Comparison of ENCODE assay signal across 9 cellular contexts in the genomic region with DNA sequence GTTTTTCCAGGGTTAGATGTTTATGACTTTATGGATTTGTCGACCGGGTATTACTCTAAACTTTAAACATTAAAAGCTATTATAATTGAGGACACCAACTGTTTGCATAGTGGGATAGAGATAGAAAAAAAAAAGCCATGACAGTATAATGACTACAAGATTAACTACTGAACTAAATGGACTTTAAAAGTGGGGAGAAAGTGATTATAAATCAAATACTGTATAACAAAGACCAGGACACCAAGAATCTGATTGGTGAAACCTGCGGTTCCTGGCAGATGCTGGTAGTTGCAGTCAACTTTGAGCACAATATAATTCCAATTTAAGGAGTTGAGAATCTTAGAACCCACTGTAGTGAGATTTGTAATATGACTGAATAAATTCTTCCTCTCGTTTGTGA. TPM values are rescaled to one million over a fixed set of nuclear protein-coding genes. Genes with fewer than 3 reads are reported as not detected.
A peak's percentile ranks its signal among the peaks of the same experiment; 100 is the strongest.
DNase-seq lines count a peak whose midpoint lies in the region; ATAC-seq, FAIRE-seq and TF ChIP-seq lines count a peak whose summit lies in the region.
"Had no signal": no experiment of that assay in that cellular context is flagged by ENCODE, and none has a peak within 500 bp of the region (broad histone marks: within the 10 kb centered on the region; RNA-seq: fewer than 3 reads in every experiment).

No MANE protein-coding gene starts in this region.

- TF ChIP-seq EP300 in SK-N-SH (IDR thresholded peaks at IDR 0.05; ENCODE audit: borderline replicate concordance in 1 of 2, low read depth in 1 of 2, low read length in 1 of 2) (no peak), sigmoid colon (IDR thresholded peaks at IDR 0.05) (no peak)

- TF ChIP-seq CTCF in SK-N-SH (IDR thresholded peaks at IDR 0.05): no peak
- no peak for TF ChIP-seq CTCF in fibroblast of pulmonary artery (IDR thresholded peaks at IDR 0.05; ENCODE audit: low read length, missing control alignments)
- TF ChIP-seq CTCF in sigmoid colon (IDR thresholded peaks at IDR 0.05): no peak

- in situ Hi-C loops in GM23248 (cut with MboI): no loop called here

- intact Hi-C loops in sigmoid colon (cut with DNase I): loop anchor here (5.0 to 10.0 kb wide), 4 partner anchors 32 to 85 kb away; a partner anchor contains a TSS

- H3K79me2 ChIP-seq in GM23248 (ENCODE audit: insufficient read depth): peaks cover 74% of the 10 kb centered on the region
- H3K79me2 ChIP-seq in SK-N-SH (ENCODE audit: insufficient read depth): peaks cover 75% of the 10 kb centered on the region

- H3K4me2 ChIP-seq in GM23248 (ENCODE audit: unreplicated experiment): peak overlapping the region; percentile 99
- H3K4me2 ChIP-seq in SK-N-SH: peak overlapping the region; percentile 67

- H3K27ac ChIP-seq in GM23248 (peak overlapping the region; percentile 17), SK-N-SH (ENCODE audit: low read depth in 2 of 2, low read length in 1 of 2) (peak overlapping the region in 1 of 2 experiments; percentile 8; a peak in 1 of 4 replicates), sigmoid colon (peak overlapping the region in 3 of 4 donors; percentile 95 to 100 (median 97))

- FAIRE-seq in RCC 7860 (lab: Jason Lieb, UNC): no peak

- ATAC-seq in HG02938 (IDR thresholded peaks at IDR 0.05; ENCODE audit: unreplicated experiment): no peak

- H3K9me3 ChIP-seq in GM23248 (ENCODE audit: low read depth) (no peaks in the 10 kb centered on the region), SK-N-SH (no peaks in the 10 kb centered on the region), sigmoid colon (no peaks in the 10 kb centered on the region)

- no peak for TF ChIP-seq POLR2A in sigmoid colon (IDR thresholded peaks at IDR 0.05)

- H3K9me2 ChIP-seq in GM23248 (ENCODE audit: insufficient read depth) (no peaks in the 10 kb centered on the region), SK-N-SH (no peaks in the 10 kb centered on the region)

- H4K20me1 ChIP-seq in GM23248 (ENCODE audit: insufficient read depth) (peaks cover 19% of the 10 kb centered on the region), SK-N-SH (ENCODE audit: insufficient read depth) (peaks cover 68% of the 10 kb centered on the region)

- H3K9ac ChIP-seq in GM23248 (peak overlapping the region; percentile 88), SK-N-SH (peak overlapping the region; percentile 59; the same call in 1 of the 2 replicates)

- WGBS in GM23248 (ENCODE audit: low coverage in 1 of 2, low lambda C conversion rate in 2 of 2, missing lambda C conversion rate in 2 of 2), 2 experiments: 2% methylated on average over 4 of the region's 4 CpGs
- WGBS in SK-N-SH (ENCODE audit: low lambda C conversion rate): 7% methylated on average over 4 of the region's 4 CpGs
- WGBS in sigmoid colon, 2 donors: 3 to 17% methylated on average over 4 of the region's 4 CpGs

- H3F3A ChIP-seq in GM23248 (ENCODE audit: insufficient read depth): peaks cover 26% of the 10 kb centered on the region; the same call in 1 of the 2 replicates
- H3F3A ChIP-seq in SK-N-SH (replicated peaks; ENCODE audit: insufficient read depth): no peaks in the 10 kb centered on the region

- POLR2A ChIA-PET in SK-N-SH (lab: Yijun Ruan, JAX): no interaction called here

- no peak overlapping the region for H2AFZ ChIP-seq in GM23248
- H2AFZ ChIP-seq in SK-N-SH (ENCODE audit: low read depth): no peak overlapping the region

- H3K4me3 ChIP-seq in GM23248: peak overlapping the region; percentile 96
- peak overlapping the region; percentile 86 to 98 for H3K4me3 ChIP-seq in SK-N-SH (ENCODE audit: low read depth in 2 of 2, low read length in 1 of 2)
- peak overlapping the region; percentile 95 for H3K4me3 ChIP-seq in fibroblast of pulmonary artery (replicated peaks; ENCODE audit: low read depth, low read length)
- peak overlapping the region; percentile 92 to 100 (median 96) for H3K4me3 ChIP-seq in sigmoid colon

- H3K27me3 ChIP-seq in GM23248 (replicated peaks; ENCODE audit: insufficient read depth): no peaks in the 10 kb centered on the region
- H3K27me3 ChIP-seq in SK-N-SH (ENCODE audit: insufficient read depth): no peaks in the 10 kb centered on the region
- H3K27me3 ChIP-seq in sigmoid colon: no peaks in the 10 kb centered on the region

- H3K36me3 ChIP-seq in GM23248 (ENCODE audit: low read depth) (no peaks in the 10 kb centered on the region), SK-N-SH (replicated peaks in 1 of 2; ENCODE audit: control insufficient read depth in 1 of 2, insufficient read depth in 2 of 2, low read length in 1 of 2) (peaks cover 0 to 7% of the 10 kb centered on the region in 2 experiments), sigmoid colon (no peaks in the 10 kb centered on the region)

- H3K4me1 ChIP-seq in GM23248 (ENCODE audit: insufficient read depth) (peaks cover 20% of the 10 kb centered on the region), SK-N-SH (ENCODE audit: control insufficient read depth in 1 of 2, insufficient read depth in 2 of 2, low read depth in 1 of 2, low read length in 1 of 2) (peaks cover 7 to 13% of the 10 kb centered on the region in 2 experiments; a peak in 3 of 4 replicates), sigmoid colon (peaks cover 0 to 51% (median 38%) of the 10 kb centered on the region in 4 donors)

- TF ChIP-seq RAD21 in SK-N-SH (IDR thresholded peaks at IDR 0.05; ENCODE audit: low read length): no peak

- CTCF ChIA-PET in SK-N-SH (lab: Yijun Ruan, JAX): interaction anchor here (0.7 to 3.0 kb wide), 5 partner anchors 9 to 99 kb away, joined by 3 to 18 read pairs (median 3); no protein-coding TSS in a partner anchor

- peak; percentile 37 for DNase-seq in GM23248
- no peak for DNase-seq in SK-N-SH
- no peak for DNase-seq in fibroblast of pulmonary artery (ENCODE audit: low read depth)
- no peak for DNase-seq in sigmoid colon
- no peak for DNase-seq in RCC 7860 (ENCODE audit: low spot score)
- no peak for DNase-seq in stimulated activated CD8-positive, alpha-beta memory T cell treated with anti-CD3 and anti-CD28 coated beads, Interleukin-4, amount 100 ng/mL, for 48 hours
- no peak for DNase-seq in retina
- DNase-seq: HCEC 1CT had no signal

TF ChIP-seq in SK-N-SH, 30 proteins besides CTCF, POLR2A, EP300 and RAD21:
- no peak for TF ChIP-seq GABPA (IDR thresholded peaks at IDR 0.05; ENCODE audit: low read depth)
- TF ChIP-seq, protein P1, sequence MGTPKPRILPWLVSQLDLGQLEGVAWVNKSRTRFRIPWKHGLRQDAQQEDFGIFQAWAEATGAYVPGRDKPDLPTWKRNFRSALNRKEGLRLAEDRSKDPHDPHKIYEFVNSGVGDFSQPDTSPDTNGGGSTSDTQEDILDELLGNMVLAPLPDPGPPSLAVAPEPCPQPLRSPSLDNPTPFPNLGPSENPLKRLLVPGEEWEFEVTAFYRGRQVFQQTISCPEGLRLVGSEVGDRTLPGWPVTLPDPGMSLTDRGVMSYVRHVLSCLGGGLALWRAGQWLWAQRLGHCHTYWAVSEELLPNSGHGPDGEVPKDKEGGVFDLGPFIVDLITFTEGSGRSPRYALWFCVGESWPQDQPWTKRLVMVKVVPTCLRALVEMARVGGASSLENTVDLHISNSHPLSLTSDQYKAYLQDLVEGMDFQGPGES (IDR thresholded peaks at IDR 0.05; ENCODE audit: low read depth, low read length): no peak
- TF ChIP-seq, protein P2, sequence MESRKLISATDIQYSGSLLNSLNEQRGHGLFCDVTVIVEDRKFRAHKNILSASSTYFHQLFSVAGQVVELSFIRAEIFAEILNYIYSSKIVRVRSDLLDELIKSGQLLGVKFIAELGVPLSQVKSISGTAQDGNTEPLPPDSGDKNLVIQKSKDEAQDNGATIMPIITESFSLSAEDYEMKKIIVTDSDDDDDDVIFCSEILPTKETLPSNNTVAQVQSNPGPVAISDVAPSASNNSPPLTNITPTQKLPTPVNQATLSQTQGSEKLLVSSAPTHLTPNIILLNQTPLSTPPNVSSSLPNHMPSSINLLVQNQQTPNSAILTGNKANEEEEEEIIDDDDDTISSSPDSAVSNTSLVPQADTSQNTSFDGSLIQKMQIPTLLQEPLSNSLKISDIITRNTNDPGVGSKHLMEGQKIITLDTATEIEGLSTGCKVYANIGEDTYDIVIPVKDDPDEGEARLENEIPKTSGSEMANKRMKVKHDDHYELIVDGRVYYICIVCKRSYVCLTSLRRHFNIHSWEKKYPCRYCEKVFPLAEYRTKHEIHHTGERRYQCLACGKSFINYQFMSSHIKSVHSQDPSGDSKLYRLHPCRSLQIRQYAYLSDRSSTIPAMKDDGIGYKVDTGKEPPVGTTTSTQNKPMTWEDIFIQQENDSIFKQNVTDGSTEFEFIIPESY (IDR thresholded peaks at IDR 0.05; ENCODE audit: borderline replicate concordance, low read depth): no peak
- TF ChIP-seq YY1 (IDR thresholded peaks at IDR 0.05; ENCODE audit: low read depth): no peak
- no peak for TF ChIP-seq GATA2 (CRISPR knock-in tag; IDR thresholded peaks at IDR 0.05)
- TF ChIP-seq SMC3 (IDR thresholded peaks at IDR 0.05; ENCODE audit: low read depth, low read length): no peak
- TF ChIP-seq FOXJ3 (CRISPR knock-in tag; IDR thresholded peaks at IDR 0.05): no peak
- no peak for TF ChIP-seq RCOR1 (IDR thresholded peaks at IDR 0.05; ENCODE audit: low read length)
- no peak for TF ChIP-seq FOXM1 (IDR thresholded peaks at IDR 0.05; ENCODE audit: low read depth)
- no peak for TF ChIP-seq EZH2phosphoT487 (IDR thresholded peaks at IDR 0.05; ENCODE audit: borderline replicate concordance, low read depth)

RNA-seq across cellular contexts. Expression of a gene that starts 2.5 kb away (rescaled TPM):
- 39.8 and 42.5 TPM in 2 replicates for total RNA-seq in GM23248 (2014; rRNA removed; shearing (Covaris generic))
- polyA plus RNA-seq in GM23248 (2016; fragmentation: Nextera tagmentation; extraction: Ambion mirVana): 26.7 and 27.1 TPM in 2 replicates
- polyA plus RNA-seq in SK-N-SH (2012; rRNA removed): 9.6 and 10.2 TPM in 2 replicates
- 12.2 and 12.7 TPM in 2 replicates for polyA plus RNA-seq in SK-N-SH (2012; cell fraction: cytosol; rRNA removed)
- 6.8 and 8.9 TPM in 2 replicates for polyA plus RNA-seq in SK-N-SH (2012; cell fraction: nucleus; rRNA removed)
- total RNA-seq in sigmoid colon: 10 to 100 TPM; 35.6 to 37.1 (median 36.4) TPM
- polyA plus RNA-seq in sigmoid colon: 10 to 100 TPM; 16.8 to 25.0 (median 21.3) TPM

RNA-seq across cellular contexts. Expression of a gene that starts 47.3 kb away (rescaled TPM):
- total RNA-seq in GM23248 (2014; rRNA removed; shearing (Covaris generic)): 0.65 TPM in 1 of 2 replicates, not detected in the other
- polyA plus RNA-seq in GM23248 (2016; fragmentation: Nextera tagmentation; extraction: Ambion mirVana) (0.16 TPM in 1 of 2 replicates, not detected in the other), SK-N-SH (2012; rRNA removed) (1.3 and 1.7 TPM in 2 replicates), sigmoid colon (100 to 1,000 TPM in 1 of 3 donors, 10 to 100 TPM in 2; 72.6 to 105 (median 91.3) TPM)
- 0.77 and 0.98 TPM in 2 replicates for polyA plus RNA-seq in SK-N-SH (2012; cell fraction: cytosol; rRNA removed)
- polyA plus RNA-seq in SK-N-SH (2012; cell fraction: nucleus; rRNA removed): 4.7 and 6.1 TPM in 2 replicates
- 1 to 10 TPM in 3 of 4 donors, under 1 TPM in 1; 0.66 to 1.9 (median 1.3) TPM for total RNA-seq in sigmoid colon

Comparison
In these comparisons a context has a peak if more than half of its experiments do, and no peak if none do; other contexts are left out.
1. RNA of a gene that starts 47.3 kb away (polyA plus RNA-seq): 72.6 to 105 TPM in sigmoid colon; 0.77 to 6.1 TPM in SK-N-SH and 0.16 TPM in GM23248; every median in the first group is over 10 times any median in the second.
2. Peak in every context shown above with its lines, with median percentiles within 50 percentile points of each other: H3K4me3 ChIP-seq.